ENCODE assay signal across 11 cellular contexts in genomic region chr12:64612843-64613242, GRCh38. TPM values are rescaled to one million over a fixed set of nuclear protein-coding genes. Genes with fewer than 3 reads are reported as not detected.
A peak's percentile ranks its signal among the peaks of the same experiment; 100 is the strongest.
DNase-seq lines count a peak whose midpoint lies in the region; ATAC-seq and TF ChIP-seq lines count a peak whose summit lies in the region.
"Had no signal": no experiment of that assay in that cellular context is flagged by ENCODE, and none has a peak within 500 bp of the region (broad histone marks: within the 10 kb centered on the region; RNA-seq: fewer than 3 reads in every experiment).

No MANE protein-coding gene starts in this region.

- TF ChIP-seq CTCF in right atrium auricular region (IDR thresholded peaks at IDR 0.05) (no peak), hepatocyte (IDR thresholded peaks at IDR 0.05; ENCODE audit: poor library complexity) (no peak), vagina (IDR thresholded peaks at IDR 0.05) (no peak)

- ATAC-seq in GM21360 (IDR thresholded peaks at IDR 0.05; ENCODE audit: unreplicated experiment) = no peak
- ATAC-seq in GM18909 (IDR thresholded peaks at IDR 0.05; ENCODE audit: poor library complexity, unreplicated experiment) = no peak

- no peaks in the 10 kb centered on the region for H4K20me1 ChIP-seq in hepatocyte (ENCODE audit: insufficient read depth, poor library complexity, severe bottlenecking)

- H3K4me2 ChIP-seq in hepatocyte = peak overlapping the region; percentile 94

- H3K27me3 ChIP-seq in right atrium auricular region (no peaks in the 10 kb centered on the region), hepatocyte (no peaks in the 10 kb centered on the region), vagina (no peaks in the 10 kb centered on the region)
- H3K27me3 ChIP-seq: MG63 had no signal

- H3K36me3 Mint-ChIP-seq in activated CD4-positive, alpha-beta memory T cell treated with anti-CD3 and anti-CD28 coated beads, Interleukin-2, amount 10 ng/mL, durations not matched to agents 7 days and 5 days (ENCODE audit: low read depth) = peaks cover 52% of the 10 kb centered on the region

- H3K9me3 ChIP-seq in right atrium auricular region = no peaks in the 10 kb centered on the region
- no peaks in the 10 kb centered on the region for H3K9me3 ChIP-seq in hepatocyte (ENCODE audit: low read depth)
- no peaks in the 10 kb centered on the region for H3K9me3 ChIP-seq in vagina
- H3K9me3 ChIP-seq: MG63 had no signal

- H3K27me3 Mint-ChIP-seq in activated CD4-positive, alpha-beta memory T cell treated with anti-CD3 and anti-CD28 coated beads, Interleukin-2, amount 10 ng/mL, durations not matched to agents 7 days and 5 days = no peaks in the 10 kb centered on the region

- intact Hi-C loops in cardiac septum (cut with DNase I) = loop anchor here (5.0 kb wide), 2 partner anchors 59 to 61 kb away; no protein-coding TSS in a partner anchor
- intact Hi-C loops in vagina (cut with DNase I) = loop anchor here (10.0 kb wide), 1 partner anchor 72 kb away; no protein-coding TSS in a partner anchor

- no peak for DNase-seq in right atrium auricular region (ENCODE audit: low spot score)
- no peak for DNase-seq in cardiac septum (ENCODE audit: low spot score)
- no peak for DNase-seq in activated CD4-positive, alpha-beta memory T cell treated with anti-CD3 and anti-CD28 coated beads, Interleukin-2, amount 10 ng/mL, durations not matched to agents 7 days and 5 days
- no peak for DNase-seq in hepatocyte (ENCODE audit: low spot score)
- no peak for DNase-seq in vagina (ENCODE audit: extremely low spot score in 2 of 2)
- DNase-seq in NCI-H2227 (lab: John Stamatoyannopoulos, UW; ENCODE audit: unreplicated experiment) = no peak
- DNase-seq: activated CD8-positive, alpha-beta memory T cell treated with anti-CD3 and anti-CD28 coated beads, Interleukin-2, amount 50 U/mL, for 4 hours; MG63; stimulated activated CD4-positive, alpha-beta T cell treated with anti-CD3 and anti-CD28 coated beads, Interleukin-1b, Interleukin-23, amount 100 ng/mL, for 48 hours had no signal

- H3K79me2 ChIP-seq in hepatocyte = peaks cover 65% of the 10 kb centered on the region

- H3K9me3 Mint-ChIP-seq in activated CD4-positive, alpha-beta memory T cell treated with anti-CD3 and anti-CD28 coated beads, Interleukin-2, amount 10 ng/mL, durations not matched to agents 7 days and 5 days = no peaks in the 10 kb centered on the region

- H2AFZ ChIP-seq in hepatocyte = no peak overlapping the region

- H3K4me1 ChIP-seq in right atrium auricular region (peaks cover 0 to 48% of the 10 kb centered on the region in 2 donors), hepatocyte (ENCODE audit: insufficient read depth) (peaks cover 7% of the 10 kb centered on the region), vagina (peaks cover 28% of the 10 kb centered on the region)

- no peaks in the 10 kb centered on the region for H3K36me3 ChIP-seq in right atrium auricular region
- H3K36me3 ChIP-seq in hepatocyte (replicated peaks; ENCODE audit: insufficient read depth, low read depth) = no peaks in the 10 kb centered on the region
- H3K36me3 ChIP-seq in vagina = no peaks in the 10 kb centered on the region
- H3K36me3 ChIP-seq: MG63 had no signal

- TF ChIP-seq POLR2A in vagina (IDR thresholded peaks at IDR 0.05) = no peak

- H3K4me3 ChIP-seq in right atrium auricular region (peak overlapping the region; percentile 84 to 87), hepatocyte (no peak overlapping the region), vagina (no peak overlapping the region)

- H3K9me2 ChIP-seq in hepatocyte (replicated peaks; ENCODE audit: insufficient read depth) = no peaks in the 10 kb centered on the region

- H3K4me3 Mint-ChIP-seq in activated CD4-positive, alpha-beta memory T cell treated with anti-CD3 and anti-CD28 coated beads, Interleukin-2, amount 10 ng/mL, durations not matched to agents 7 days and 5 days = peak overlapping the region; percentile 95

- POLR2A ChIA-PET in activated CD4-positive, alpha-beta memory T cell treated with anti-CD3 and anti-CD28 coated beads, Interleukin-2, amount 10 ng/mL, durations not matched to agents 7 days and 5 days (lab: Charles Lee) = interaction anchor here (0.6 to 8.2 kb wide), 3 partner anchors 50 to 68 kb away, joined by 3 to 136 read pairs (median 6); no protein-coding TSS in a partner anchor

- CTCF ChIA-PET in activated CD4-positive, alpha-beta memory T cell treated with anti-CD3 and anti-CD28 coated beads, Interleukin-2, amount 10 ng/mL, durations not matched to agents 7 days and 5 days (lab: Charles Lee) = interaction anchor here (0.9 to 2.3 kb wide), 4 partner anchors 55 to 85 kb away, joined by 3 to 7 read pairs (median 4); no protein-coding TSS in a partner anchor

- whole genome bisulfite sequencing in hepatocyte (ENCODE audit: low lambda C conversion rate, missing lambda C conversion rate) = 55% methylated on average over 4 of the region's 4 CpGs

- peaks cover 52% of the 10 kb centered on the region for H3K4me1 Mint-ChIP-seq in activated CD4-positive, alpha-beta memory T cell treated with anti-CD3 and anti-CD28 coated beads, Interleukin-2, amount 10 ng/mL, durations not matched to agents 7 days and 5 days

- H3K27ac Mint-ChIP-seq in activated CD4-positive, alpha-beta memory T cell treated with anti-CD3 and anti-CD28 coated beads, Interleukin-2, amount 10 ng/mL, durations not matched to agents 7 days and 5 days = peak overlapping the region; percentile 86

- H3K27ac ChIP-seq in right atrium auricular region (peak overlapping the region; percentile 87 to 94), hepatocyte (no peak overlapping the region), vagina (peak overlapping the region; percentile 21)

RNA-seq across cellular contexts. Expression of gene RASSF3, which starts 2.5 kb away (rescaled TPM):
- total RNA-seq in right atrium auricular region (10 to 100 TPM; 55.4 to 88.4 TPM), cardiac septum (98.8 TPM), hepatocyte (20.0 and 22.3 TPM in 2 replicates), vagina (29.5 TPM)
- 10 to 100 TPM; 81.3 to 83.7 TPM for total RNA-seq in activated CD4-positive, alpha-beta memory T cell treated with anti-CD3 and anti-CD28 coated beads, Interleukin-2, amount 10 ng/mL, durations not matched to agents 7 days and 5 days
- 5.1 and 7.8 TPM in 2 replicates for polyA plus RNA-seq in hepatocyte

Comparison
In these comparisons a context has a peak if more than half of its experiments do, and no peak if none do; other contexts are left out.
1. H3K4me3 ChIP-seq: peak in right atrium auricular region (2 of 2); none in hepatocyte (single experiment) and vagina (0 of 2).